Comparison of ENCODE assay signal across 1 cellular context in the genomic region with DNA sequence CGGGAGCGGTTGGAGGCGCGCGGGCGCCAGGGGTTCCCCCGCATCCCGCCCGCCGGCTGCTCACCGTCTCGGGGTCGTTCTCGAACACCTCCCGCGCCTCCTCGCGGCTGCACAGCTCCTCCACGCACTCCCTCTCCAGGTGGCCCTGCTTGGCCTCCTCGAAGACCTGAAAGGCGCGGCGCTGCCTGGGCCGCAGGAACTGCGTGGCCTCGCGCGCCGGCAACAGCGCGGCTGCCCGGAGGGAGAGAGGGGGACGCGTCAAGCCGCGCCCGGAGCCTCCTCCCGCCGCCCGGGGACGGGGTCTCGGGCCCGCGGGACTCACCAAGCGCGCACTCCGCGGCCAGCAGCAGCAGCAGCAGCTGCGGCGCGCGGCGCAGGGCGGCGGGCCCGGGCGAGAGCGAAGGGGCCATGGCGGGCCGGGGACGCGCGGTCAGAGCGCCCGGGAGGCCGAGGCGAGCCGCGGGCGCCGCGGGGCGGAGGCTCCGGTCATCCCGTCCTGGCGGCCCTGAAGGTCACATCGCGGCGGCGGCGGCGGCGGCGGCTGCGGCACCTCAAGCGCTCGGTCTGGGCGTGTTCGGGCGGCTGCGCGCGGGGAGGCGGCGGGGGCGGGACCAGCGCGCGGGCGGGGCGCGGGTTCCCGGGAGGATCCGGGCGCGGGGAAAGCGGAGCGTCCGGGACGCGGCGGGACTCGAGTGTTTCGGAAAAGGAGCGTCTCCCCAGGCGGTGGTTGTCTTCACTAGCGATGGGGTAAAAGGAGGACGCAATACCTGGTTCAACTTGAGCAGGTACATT.
TF ChIP-seq lines count a peak whose summit lies in the region.

A gene (minus strand): TSS at position 566 of the 792 bp plus-strand sequence. CDS start 156 bp downstream, at position 410.

TF ChIP-seq in K562, 482 proteins besides CTCF, POLR2A, EP300 and RAD21 (continued from another document):
- no peak for TF ChIP-seq SAP30 (IDR thresholded peaks at IDR 0.05; ENCODE audit: borderline replicate concordance, insufficient read depth, low read depth, low read length, poor library complexity, severe bottlenecking)
- TF ChIP-seq POLR2G (IDR thresholded peaks at IDR 0.05; ENCODE audit: low read depth, low read length), result peak; percentile 59
- TF ChIP-seq CXXC5 (CRISPR knock-in tag; IDR thresholded peaks at IDR 0.05), result peak; percentile 22; the same call in 1 of the 2 replicates
- TF ChIP-seq ZNF184 (CRISPR knock-in tag; IDR thresholded peaks at IDR 0.05), result no peak
- no peak for TF ChIP-seq MAFF (IDR thresholded peaks at IDR 0.05; ENCODE audit: low read length)
- no peak for TF ChIP-seq ZFP30 (CRISPR knock-in tag; IDR thresholded peaks at IDR 0.05; ENCODE audit: borderline replicate concordance)
- peak; percentile 27; the same call in 1 of the 2 replicates for TF ChIP-seq PHF8 (IDR thresholded peaks at IDR 0.05; ENCODE audit: borderline replicate concordance, low read length)
- TF ChIP-seq KHSRP (IDR thresholded peaks at IDR 0.05), result no peak
- TF ChIP-seq CCAR2 (IDR thresholded peaks at IDR 0.05; ENCODE audit: low read depth, low read length), result no peak
- no peak for TF ChIP-seq ZNF79 (CRISPR knock-in tag; IDR thresholded peaks at IDR 0.05; ENCODE audit: low read depth)
- TF ChIP-seq YY1 (IDR thresholded peaks at IDR 0.05; ENCODE audit: borderline replicate concordance in 1 of 3, control insufficient read depth in 1 of 3, extremely low read depth in 1 of 3, insufficient read depth in 3 of 3, insufficient read length in 1 of 3, insufficient replicate concordance in 2 of 3, low read depth in 1 of 3, low read length in 2 of 3), result peak in 1 of 3 experiments; percentile 14
- TF ChIP-seq MCM2 (IDR thresholded peaks at IDR 0.05; ENCODE audit: low read depth), result no peak
- TF ChIP-seq SREBF1 (IDR thresholded peaks at IDR 0.05; ENCODE audit: borderline replicate concordance, low read depth, low read length), result no peak
- TF ChIP-seq ZFX (CRISPR knock-in tag; IDR thresholded peaks at IDR 0.05), result peak; percentile 41; the same call in 1 of the 2 replicates
- no peak for TF ChIP-seq ZNF12 (CRISPR knock-in tag; IDR thresholded peaks at IDR 0.05)
